In genomic region chr19:3982701-3983541, GRCh38 we compare ENCODE assay signal across 8 cellular contexts. TPM values are rescaled to one million over a fixed set of nuclear protein-coding genes. Genes with fewer than 3 reads are reported as not detected.
DNase-seq lines count a peak whose midpoint lies in the region; ATAC-seq, FAIRE-seq and TF ChIP-seq lines count a peak whose summit lies in the region.

No MANE protein-coding gene starts in this region.

- H2AFZ ChIP-seq in HepG2 (ENCODE audit: low read length): no peak overlapping the region

- peaks cover 69% of the 10 kb centered on the region for H4K20me1 ChIP-seq in HepG2 (ENCODE audit: insufficient read depth, low read length)

- H3K27ac ChIP-seq in AG04450 (ENCODE audit: low read depth, low read length): peak overlapping the region; percentile 31
- H3K27ac ChIP-seq in HL-60 (replicated peaks): peak overlapping the region; percentile 82
- peak overlapping the region in 3 of 5 donors; percentile 97 to 98 (median 98) for H3K27ac ChIP-seq in adrenal gland
- peak overlapping the region; percentile 92 for H3K27ac ChIP-seq in HepG2 (ENCODE audit: extremely low read length, insufficient read depth, low read length)

- 68 to 79% (median 74%) methylated on average over 20 to 40 of the region's 40 CpGs for WGBS in adrenal gland, 4 donors
- WGBS in HepG2 (ENCODE audit: low lambda C conversion rate): 93% methylated on average over 22 of the region's 40 CpGs

- no peaks in the 10 kb centered on the region for H3K27me3 ChIP-seq in AG04450 (ENCODE audit: control insufficient read depth, insufficient read depth, low read length)
- no peaks in the 10 kb centered on the region for H3K27me3 ChIP-seq in HL-60 (ENCODE audit: insufficient read depth, poor library complexity, severe bottlenecking)
- H3K27me3 ChIP-seq in adrenal gland: no peaks in the 10 kb centered on the region
- H3K27me3 ChIP-seq in HepG2 (ENCODE audit: control insufficient read depth in 1 of 2, insufficient read depth in 2 of 2, low read length in 2 of 2): no peaks in the 10 kb centered on the region; a peak in 1 of 5 replicates

- TF ChIP-seq POLR2A in adrenal gland (IDR thresholded peaks at IDR 0.05) (no peak), HepG2 (IDR thresholded peaks at IDR 0.05; ENCODE audit: insufficient read depth in 1 of 2, low read depth in 2 of 2, low read length in 2 of 2) (0 out of 4 replicates have a peak, but pooled peaks have one; percentile 37 to 48)

- H3K9me3 ChIP-seq in AG04450 (ENCODE audit: control insufficient read depth, insufficient read depth, low read length) (no peaks in the 10 kb centered on the region; the same call in 1 of the 2 replicates), adrenal gland (replicated peaks in 1 of 3) (no peaks in the 10 kb centered on the region), HepG2 (ENCODE audit: low read length) (no peaks in the 10 kb centered on the region)

- H3K36me3 ChIP-seq in adrenal gland (replicated peaks in 1 of 2): peaks cover 0 to 62% of the 10 kb centered on the region in 2 donors
- peaks cover 56 to 64% of the 10 kb centered on the region in 2 experiments for H3K36me3 ChIP-seq in HepG2 (replicated peaks in 1 of 2; ENCODE audit: control insufficient read depth in 1 of 2, insufficient read depth in 2 of 2, low read length in 2 of 2)

- H3K4me1 ChIP-seq in adrenal gland (replicated peaks in 1 of 2) (peaks cover 19 to 44% of the 10 kb centered on the region in 2 donors), HepG2 (ENCODE audit: insufficient read depth, low read length) (peaks cover 50% of the 10 kb centered on the region)

- H3K79me2 ChIP-seq in HepG2 (ENCODE audit: insufficient read depth, low read length): peaks cover 50% of the 10 kb centered on the region

- H3K4me3 ChIP-seq in AG04450 (ENCODE audit: low read depth, low read length) (peak overlapping the region; percentile 97), HL-60 (replicated peaks; ENCODE audit: insufficient read depth, low read length) (peak overlapping the region; percentile 89), adrenal gland (peak overlapping the region in 1 of 4 donors; percentile 91), HepG2 (replicated peaks in 1 of 3; ENCODE audit: insufficient read depth in 1 of 3, low read depth in 2 of 3, low read length in 3 of 3) (peak overlapping the region; percentile 93 to 100 (median 95); a peak in 4 of 6 replicates)

- ATAC-seq in HepG2: peak; percentile 8; the same call in 2 of the 3 replicates

- BruUV-seq in HepG2 (replicated peaks; lab: Mats Ljungman, UMichigan): no TSS peak

- no peak for DNase-seq in AG04450 (ENCODE audit: low read depth, low spot score)
- DNase-seq in HL-60 (ENCODE audit: low read depth in 1 of 2, low spot score in 1 of 2): peak in 1 of 2 experiments; percentile 59
- DNase-seq in adrenal gland: peak in 5 of 7 donors; percentile 48 to 71 (median 57)
- peak; percentile 41 for DNase-seq in HepG2 (ENCODE audit: low spot score)
- no peak for DNase-seq in stimulated activated naive CD4-positive, alpha-beta T cell (lab: John Stamatoyannopoulos, UW)
- no peak for DNase-seq in T-helper 9 cell
- no peak for DNase-seq in activated effector memory CD4-positive, alpha-beta T cell treated with Interleukin-2 at 50 U/mL for 16 hours
- no peak for DNase-seq in central memory CD4-positive, alpha-beta T cell

- FAIRE-seq in HepG2 (lab: Jason Lieb, UNC): no peak

- CTCF ChIA-PET in AG04450 (lab: Charles Lee) (no interaction called here), HepG2 (lab: Yijun Ruan, JAX; ENCODE audit: low intra/inter-chr PET ratio, low total read pairs) (no interaction called here)

- POLR2A ChIA-PET in AG04450 (lab: Yijun Ruan, JAX): interaction anchor here (2.9 to 8.1 kb wide), 2 partner anchors 7 to 12 kb away, joined by 51 to 221 read pairs; partner anchors contain the start of gene DAPK3
- POLR2A ChIA-PET in HepG2 (lab: Yijun Ruan, JAX): interaction anchor here (4.4 to 7.4 kb wide), 2 partner anchors 11 to 15 kb away, joined by 56 to 118 read pairs; partner anchors contain the start of gene DAPK3

- in situ Hi-C loops in HepG2 (cut with HindIII; ENCODE audit: extremely low pct_ligation_motif_present, low pct_unique_long_range_greater_than_20kb): no loop called here

- peak overlapping the region; percentile 99 for H3K4me2 ChIP-seq in HepG2 (ENCODE audit: low read depth, low read length)

- peak overlapping the region; percentile 99; the same call in 1 of the 2 replicates for H3K9ac ChIP-seq in HepG2 (ENCODE audit: insufficient read depth, low read depth, low read length)

- no peak for TF ChIP-seq EP300 in HepG2 (IDR thresholded peaks at IDR 0.05; ENCODE audit: low read depth in 2 of 2, low read length in 2 of 2)
- no peak for TF ChIP-seq EP300 in HepG2 (CRISPR knock-in tag; IDR thresholded peaks at IDR 0.05; ENCODE audit: borderline replicate concordance)

- intact Hi-C loops in adrenal gland (cut with DNase I): no loop called here
- intact Hi-C loops in HepG2 (cut with micrococcal nuclease; ENCODE audit: unreplicated experiment): no loop called here

- TF ChIP-seq RAD21 in HepG2 (CRISPR knock-in tag; IDR thresholded peaks at IDR 0.05): no peak

- no peak for TF ChIP-seq CTCF in AG04450 (IDR thresholded peaks at IDR 0.05; ENCODE audit: low read depth, low read length)
- no peak for TF ChIP-seq CTCF in HL-60 (IDR thresholded peaks at IDR 0.05; ENCODE audit: insufficient read depth, low read length)
- TF ChIP-seq CTCF in adrenal gland (IDR thresholded peaks at IDR 0.05): no peak
- no peak for TF ChIP-seq CTCF in HepG2 (CRISPR knock-in tag; IDR thresholded peaks at IDR 0.05)

RNA-seq across cellular contexts. Expression of gene EEF2, which starts 2.3 kb away (rescaled TPM):
- 1,648 and 1,697 TPM in 2 replicates for polyA plus RNA-seq in AG04450 (2011; rRNA removed)
- 1,375 and 1,770 TPM in 2 replicates for polyA minus RNA-seq in AG04450 (2011; rRNA and poly(A)+ RNA removed)
- 1,000 to 10,000 TPM; 1,603 to 3,482 (median 2,345) TPM for total RNA-seq in adrenal gland
- 1,000 to 10,000 TPM in 2 of 3 donors, 100 to 1,000 TPM in 1; 752 to 2,793 (median 1,120) TPM for polyA plus RNA-seq in adrenal gland
- total RNA-seq in HepG2 (2016; rRNA removed; fragmentation: Illumina TruSeq; extraction: Trizol): 1,722 and 1,777 TPM in 2 replicates
- 663 and 837 TPM in 2 replicates for total RNA-seq in HepG2 (2016; cell fraction: cytosol; rRNA removed; fragmentation: Illumina TruSeq; extraction: Trizol; ENCODE audit: low read depth)
- 1,312 and 1,845 TPM in 2 replicates for total RNA-seq in HepG2 (2016; cell fraction: insoluble cytoplasmic fraction; rRNA removed; fragmentation: Illumina TruSeq; extraction: Trizol)
- total RNA-seq in HepG2 (2016; cell fraction: membrane; rRNA removed; fragmentation: Illumina TruSeq; extraction: Trizol): 2,334 and 2,783 TPM in 2 replicates
- 709 and 773 TPM in 2 replicates for total RNA-seq in HepG2 (2016; cell fraction: nucleus; rRNA removed; fragmentation: Illumina TruSeq; extraction: Trizol)
- polyA plus RNA-seq in HepG2 (2011; rRNA removed): 1,441 and 1,465 TPM in 2 replicates
- 1,619 and 2,301 TPM in 2 replicates for polyA plus RNA-seq in HepG2 (2011; cell fraction: cytosol; rRNA removed)
- 945 and 1,058 TPM in 2 replicates for polyA plus RNA-seq in HepG2 (2011; cell fraction: nucleus; rRNA removed)
- polyA plus RNA-seq in HepG2 (2012): 2,825 and 3,817 TPM in 2 replicates
- 660 and 778 TPM in 2 replicates for polyA plus RNA-seq in HepG2 (2016; cell fraction: cytosol; fragmentation: Illumina TruSeq; extraction: Trizol; ENCODE audit: low read depth)
- 1,198 and 1,548 TPM in 2 replicates for polyA plus RNA-seq in HepG2 (2016; cell fraction: insoluble cytoplasmic fraction; fragmentation: Illumina TruSeq; extraction: Trizol; ENCODE audit: low read depth)
- polyA plus RNA-seq in HepG2 (2016; cell fraction: membrane; fragmentation: Illumina TruSeq; extraction: Trizol; ENCODE audit: low read depth): 1,837 and 2,206 TPM in 2 replicates
- 1,012 and 1,080 TPM in 2 replicates for polyA plus RNA-seq in HepG2 (2016; cell fraction: nucleus; fragmentation: Illumina TruSeq; extraction: Trizol; ENCODE audit: insufficient read depth, low read depth)
- polyA minus RNA-seq in HepG2 (2011; rRNA and poly(A)+ RNA removed; ENCODE audit: low replicate concordance): 1,462 and 3,209 TPM in 2 replicates
- polyA minus RNA-seq in HepG2 (2011; cell fraction: cytosol; rRNA and poly(A)+ RNA removed): 1,805 and 1,823 TPM in 2 replicates
- polyA minus RNA-seq in HepG2 (2011; cell fraction: nucleus; rRNA and poly(A)+ RNA removed): 434 and 615 TPM in 2 replicates

RNA-seq across cellular contexts. Expression of gene DAPK3, which starts 12.0 kb away (rescaled TPM):
- 105 and 149 TPM in 2 replicates for polyA plus RNA-seq in AG04450 (2011; rRNA removed)
- 89.6 and 138 TPM in 2 replicates for polyA minus RNA-seq in AG04450 (2011; rRNA and poly(A)+ RNA removed)
- 10 to 100 TPM; 27.2 to 83.2 (median 43.3) TPM for total RNA-seq in adrenal gland
- 10 to 100 TPM; 17.6 to 79.0 (median 44.0) TPM for polyA plus RNA-seq in adrenal gland
- total RNA-seq in HepG2 (2016; rRNA removed; fragmentation: Illumina TruSeq; extraction: Trizol): 22.0 and 30.5 TPM in 2 replicates
- 5.0 and 5.5 TPM in 2 replicates for total RNA-seq in HepG2 (2016; cell fraction: cytosol; rRNA removed; fragmentation: Illumina TruSeq; extraction: Trizol; ENCODE audit: low read depth)
- 18.7 and 32.5 TPM in 2 replicates for total RNA-seq in HepG2 (2016; cell fraction: insoluble cytoplasmic fraction; rRNA removed; fragmentation: Illumina TruSeq; extraction: Trizol)
- total RNA-seq in HepG2 (2016; cell fraction: membrane; rRNA removed; fragmentation: Illumina TruSeq; extraction: Trizol): 9.6 and 13.4 TPM in 2 replicates
- total RNA-seq in HepG2 (2016; cell fraction: nucleus; rRNA removed; fragmentation: Illumina TruSeq; extraction: Trizol): 20.1 and 21.1 TPM in 2 replicates
- 37.3 and 51.9 TPM in 2 replicates for polyA plus RNA-seq in HepG2 (2011; rRNA removed)
- polyA plus RNA-seq in HepG2 (2011; cell fraction: cytosol; rRNA removed): 36.9 and 42.7 TPM in 2 replicates
- 102 and 107 TPM in 2 replicates for polyA plus RNA-seq in HepG2 (2011; cell fraction: nucleus; rRNA removed)
- polyA plus RNA-seq in HepG2 (2012): 20.1 and 33.8 TPM in 2 replicates
- polyA plus RNA-seq in HepG2 (2016; cell fraction: cytosol; fragmentation: Illumina TruSeq; extraction: Trizol; ENCODE audit: low read depth): 2.6 and 2.9 TPM in 2 replicates
- 20.1 and 23.6 TPM in 2 replicates for polyA plus RNA-seq in HepG2 (2016; cell fraction: insoluble cytoplasmic fraction; fragmentation: Illumina TruSeq; extraction: Trizol; ENCODE audit: low read depth)
- polyA plus RNA-seq in HepG2 (2016; cell fraction: membrane; fragmentation: Illumina TruSeq; extraction: Trizol; ENCODE audit: low read depth): 5.9 and 6.0 TPM in 2 replicates
- polyA plus RNA-seq in HepG2 (2016; cell fraction: nucleus; fragmentation: Illumina TruSeq; extraction: Trizol; ENCODE audit: insufficient read depth, low read depth): 45.3 and 46.8 TPM in 2 replicates
- 44.0 and 66.3 TPM in 2 replicates for polyA minus RNA-seq in HepG2 (2011; rRNA and poly(A)+ RNA removed; ENCODE audit: low replicate concordance)
- 15.7 and 22.0 TPM in 2 replicates for polyA minus RNA-seq in HepG2 (2011; cell fraction: cytosol; rRNA and poly(A)+ RNA removed)
- 24.7 and 27.2 TPM in 2 replicates for polyA minus RNA-seq in HepG2 (2011; cell fraction: nucleus; rRNA and poly(A)+ RNA removed)

RNA-seq across cellular contexts. Expression of gene PIAS4, which starts 24.6 kb away (rescaled TPM):
- polyA plus RNA-seq in AG04450 (2011; rRNA removed): 9.0 and 12.0 TPM in 2 replicates
- polyA minus RNA-seq in AG04450 (2011; rRNA and poly(A)+ RNA removed): 13.6 and 17.2 TPM in 2 replicates
- total RNA-seq in adrenal gland: 10 to 100 TPM; 16.6 to 40.7 (median 28.6) TPM
- polyA plus RNA-seq in adrenal gland: 10 to 100 TPM; 13.7 to 22.3 (median 21.2) TPM
- total RNA-seq in HepG2 (2016; rRNA removed; fragmentation: Illumina TruSeq; extraction: Trizol): 20.1 and 22.4 TPM in 2 replicates
- total RNA-seq in HepG2 (2016; cell fraction: cytosol; rRNA removed; fragmentation: Illumina TruSeq; extraction: Trizol; ENCODE audit: low read depth): 4.3 and 5.1 TPM in 2 replicates
- 16.7 and 23.3 TPM in 2 replicates for total RNA-seq in HepG2 (2016; cell fraction: insoluble cytoplasmic fraction; rRNA removed; fragmentation: Illumina TruSeq; extraction: Trizol)
- total RNA-seq in HepG2 (2016; cell fraction: membrane; rRNA removed; fragmentation: Illumina TruSeq; extraction: Trizol): 9.8 and 11.2 TPM in 2 replicates
- total RNA-seq in HepG2 (2016; cell fraction: nucleus; rRNA removed; fragmentation: Illumina TruSeq; extraction: Trizol): 9.7 and 15.2 TPM in 2 replicates
- polyA plus RNA-seq in HepG2 (2011; rRNA removed): 8.7 and 9.0 TPM in 2 replicates
- polyA plus RNA-seq in HepG2 (2011; cell fraction: cytosol; rRNA removed): 11.2 and 43.1 TPM in 2 replicates
- 22.4 and 27.4 TPM in 2 replicates for polyA plus RNA-seq in HepG2 (2011; cell fraction: nucleus; rRNA removed)
- polyA plus RNA-seq in HepG2 (2012): 19.1 and 20.7 TPM in 2 replicates
- polyA plus RNA-seq in HepG2 (2016; cell fraction: cytosol; fragmentation: Illumina TruSeq; extraction: Trizol; ENCODE audit: low read depth): 3.3 and 3.5 TPM in 2 replicates
- polyA plus RNA-seq in HepG2 (2016; cell fraction: insoluble cytoplasmic fraction; fragmentation: Illumina TruSeq; extraction: Trizol; ENCODE audit: low read depth): 18.2 and 33.3 TPM in 2 replicates
- polyA plus RNA-seq in HepG2 (2016; cell fraction: membrane; fragmentation: Illumina TruSeq; extraction: Trizol; ENCODE audit: low read depth): 5.6 and 5.9 TPM in 2 replicates
- polyA plus RNA-seq in HepG2 (2016; cell fraction: nucleus; fragmentation: Illumina TruSeq; extraction: Trizol; ENCODE audit: insufficient read depth, low read depth): 36.3 and 39.1 TPM in 2 replicates
- 12.2 and 13.9 TPM in 2 replicates for polyA minus RNA-seq in HepG2 (2011; rRNA and poly(A)+ RNA removed; ENCODE audit: low replicate concordance)
- polyA minus RNA-seq in HepG2 (2011; cell fraction: cytosol; rRNA and poly(A)+ RNA removed): 5.1 and 7.7 TPM in 2 replicates
- polyA minus RNA-seq in HepG2 (2011; cell fraction: nucleus; rRNA and poly(A)+ RNA removed): 14.5 and 15.1 TPM in 2 replicates

RNA-seq across cellular contexts. Expression of gene NMRK2, which starts 50.1 kb away (rescaled TPM):
- polyA plus RNA-seq in AG04450 (2011; rRNA removed): not detected in 2 replicates
- not detected in 2 replicates for polyA minus RNA-seq in AG04450 (2011; rRNA and poly(A)+ RNA removed)
- 1 to 10 TPM in 3 of 8 donors, under 1 TPM in 1, not detected in 4; 0.36 to 3.8 (median 1.8) TPM for total RNA-seq in adrenal gland
- 1 to 10 TPM; 1.3 to 2.3 (median 1.8) TPM for polyA plus RNA-seq in adrenal gland
- total RNA-seq in HepG2 (2016; rRNA removed; fragmentation: Illumina TruSeq; extraction: Trizol): not detected in 2 replicates
- not detected in 2 replicates for total RNA-seq in HepG2 (2016; cell fraction: cytosol; rRNA removed; fragmentation: Illumina TruSeq; extraction: Trizol; ENCODE audit: low read depth)
- not detected in 2 replicates for total RNA-seq in HepG2 (2016; cell fraction: insoluble cytoplasmic fraction; rRNA removed; fragmentation: Illumina TruSeq; extraction: Trizol)
- not detected in 2 replicates for total RNA-seq in HepG2 (2016; cell fraction: membrane; rRNA removed; fragmentation: Illumina TruSeq; extraction: Trizol)
- total RNA-seq in HepG2 (2016; cell fraction: nucleus; rRNA removed; fragmentation: Illumina TruSeq; extraction: Trizol): not detected in 2 replicates
- polyA plus RNA-seq in HepG2 (2011; rRNA removed): not detected in 2 replicates
- polyA plus RNA-seq in HepG2 (2011; cell fraction: cytosol; rRNA removed): not detected in 2 replicates
- not detected in 2 replicates for polyA plus RNA-seq in HepG2 (2011; cell fraction: nucleus; rRNA removed)
- polyA plus RNA-seq in HepG2 (2012): not detected in 2 replicates
- polyA plus RNA-seq in HepG2 (2016; cell fraction: cytosol; fragmentation: Illumina TruSeq; extraction: Trizol; ENCODE audit: low read depth): not detected in 2 replicates
- not detected in 2 replicates for polyA plus RNA-seq in HepG2 (2016; cell fraction: insoluble cytoplasmic fraction; fragmentation: Illumina TruSeq; extraction: Trizol; ENCODE audit: low read depth)
- polyA plus RNA-seq in HepG2 (2016; cell fraction: membrane; fragmentation: Illumina TruSeq; extraction: Trizol; ENCODE audit: low read depth): not detected in 2 replicates
- polyA plus RNA-seq in HepG2 (2016; cell fraction: nucleus; fragmentation: Illumina TruSeq; extraction: Trizol; ENCODE audit: insufficient read depth, low read depth): not detected in 2 replicates
- not detected in 2 replicates for polyA minus RNA-seq in HepG2 (2011; rRNA and poly(A)+ RNA removed; ENCODE audit: low replicate concordance)
- not detected in 2 replicates for polyA minus RNA-seq in HepG2 (2011; cell fraction: cytosol; rRNA and poly(A)+ RNA removed)
- not detected in 2 replicates for polyA minus RNA-seq in HepG2 (2011; cell fraction: nucleus; rRNA and poly(A)+ RNA removed)

Comparison
In these comparisons a context has a peak if more than half of its experiments do, and no peak if none do; other contexts are left out.
1. DNase-seq: peak in adrenal gland (5 of 7) and HepG2 (single experiment); none in AG04450 (single experiment), stimulated activated naive CD4-positive, alpha-beta T cell (0 of 6), T-helper 9 cell (single experiment), activated effector memory CD4-positive, alpha-beta T cell treated with Interleukin-2 at 50 U/mL for 16 hours (single experiment) and central memory CD4-positive, alpha-beta T cell (single experiment).
2. H3K27ac ChIP-seq: peak in every context shown above with its lines; median percentile 98 in adrenal gland; 92 in HepG2; 82 in HL-60; 31 in AG04450.
3. POLR2A ChIP-seq: peak in HepG2 (2 of 2); none in adrenal gland (0 of 2).